ENCODE assay signal across 21 cellular contexts in the genomic region with DNA sequence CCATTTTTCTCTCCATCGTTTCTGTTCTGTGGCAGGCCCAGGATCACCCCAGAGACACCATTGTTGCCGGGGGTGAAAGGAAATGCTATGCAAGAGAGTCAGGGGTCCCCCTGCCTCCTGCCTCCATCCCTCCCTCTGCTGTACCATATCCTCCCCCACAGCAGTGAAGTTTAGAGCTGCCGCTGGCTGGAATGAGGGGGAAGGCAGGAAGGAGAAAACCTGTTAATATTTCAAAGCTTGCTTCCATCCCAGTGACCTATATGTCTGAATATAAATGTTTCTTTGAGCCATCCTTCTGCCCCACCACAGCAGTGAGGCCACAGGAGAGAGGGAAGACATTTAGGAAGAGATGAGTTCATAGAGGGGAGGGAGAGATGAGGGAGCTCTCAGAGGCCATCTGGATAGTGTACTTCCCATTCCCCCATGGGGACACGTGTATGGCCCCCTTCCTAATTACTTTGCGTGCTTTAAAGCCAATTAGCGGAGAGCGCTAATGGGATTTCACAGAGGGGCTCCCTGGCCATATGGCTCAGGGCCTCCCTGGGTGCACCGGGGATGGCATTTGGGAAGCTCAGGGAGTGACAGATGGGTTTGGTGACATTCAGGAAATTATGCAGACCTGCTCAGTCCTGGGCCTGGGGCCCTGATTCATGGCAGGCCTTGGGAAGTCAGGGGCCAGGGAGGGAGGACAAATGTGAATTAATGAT. TPM values are rescaled to one million over a fixed set of nuclear protein-coding genes. Genes with fewer than 3 reads are reported as not detected.
A peak's percentile ranks its signal among the peaks of the same experiment; 100 is the strongest.
DNase-seq lines count a peak whose midpoint lies in the region; ATAC-seq and TF ChIP-seq lines count a peak whose summit lies in the region.
"Had no signal": no experiment of that assay in that cellular context is flagged by ENCODE, and none has a peak within 500 bp of the region (broad histone marks: within the 10 kb centered on the region; RNA-seq: fewer than 3 reads in every experiment).

No MANE protein-coding gene starts in this region.

- peaks cover 7% of the 10 kb centered on the region for H3K27me3 Mint-ChIP-seq in endodermal cell (ENCODE audit: insufficient read depth)
- H3K27me3 Mint-ChIP-seq: activated CD4-positive, alpha-beta T cell treated with anti-CD3 and anti-CD28 coated beads for 36 hours had no signal

- H3K36me3 Mint-ChIP-seq in endodermal cell (ENCODE audit: low read depth) = no peaks in the 10 kb centered on the region

- ATAC-seq in right lobe of liver = no peak
- no peak for ATAC-seq in GM21367 (IDR thresholded peaks at IDR 0.05; ENCODE audit: unreplicated experiment)
- ATAC-seq: activated CD4-positive, alpha-beta T cell treated with anti-CD3 and anti-CD28 coated beads for 36 hours; gastrocnemius medialis; left colon; pancreas had no signal

- peaks cover 0 to 12% of the 10 kb centered on the region in 2 donors for H3K4me1 ChIP-seq in right atrium auricular region
- H3K4me1 ChIP-seq in endodermal cell (ENCODE audit: control insufficient read depth, insufficient read depth, low read length) = peaks cover 13% of the 10 kb centered on the region
- peaks cover 15% of the 10 kb centered on the region for H3K4me1 ChIP-seq in vagina
- peaks cover 0 to 9% (median 0%) of the 10 kb centered on the region in 4 donors for H3K4me1 ChIP-seq in right lobe of liver
- H3K4me1 ChIP-seq: gastrocnemius medialis, pancreas, SJCRH30 had no signal

- no peaks in the 10 kb centered on the region for H3K9me3 Mint-ChIP-seq in endodermal cell

- peak; percentile 53 for DNase-seq in cardiac septum (ENCODE audit: low spot score)
- no peak for DNase-seq in right atrium auricular region (ENCODE audit: low spot score)
- DNase-seq in NCI-H2171 treated with DMSO at 0.1 percent for 48 hours (lab: John Stamatoyannopoulos, UW) = peak; percentile 99
- DNase-seq in endodermal cell = peak; percentile 57
- DNase-seq in vagina (ENCODE audit: extremely low spot score in 2 of 2) = peak; percentile 52 to 64
- DNase-seq in right lobe of liver = no peak
- no peak for DNase-seq in 8988T
- DNase-seq: activated CD4-positive, alpha-beta T cell treated with anti-CD3 and anti-CD28 coated beads for 36 hours; activated naive CD4-positive, alpha-beta T cell; gastrocnemius medialis; left colon; OCI-M1; pancreas; SJCRH30; stimulated activated CD4-positive, alpha-beta T cell treated with anti-CD3 and anti-CD28 coated beads, Interleukin-4, amount 100 ng/mL, for 24 hours; T1000 had no signal

- no peak overlapping the region for H3K9ac ChIP-seq in endodermal cell (ENCODE audit: extremely low read depth, low read length, poor library complexity, severe bottlenecking)

- peak overlapping the region; percentile 20 for H3K4me3 Mint-ChIP-seq in endodermal cell
- H3K4me3 Mint-ChIP-seq: activated CD4-positive, alpha-beta T cell treated with anti-CD3 and anti-CD28 coated beads for 36 hours; IgD-negative memory B cell had no signal

- H3K27ac Mint-ChIP-seq in endodermal cell = no peak overlapping the region
- H3K27ac Mint-ChIP-seq: activated CD4-positive, alpha-beta T cell treated with anti-CD3 and anti-CD28 coated beads for 36 hours had no signal

- H3K27ac ChIP-seq in right atrium auricular region (no peak overlapping the region), endodermal cell (ENCODE audit: low read depth, low read length) (peak overlapping the region; percentile 81), vagina (no peak overlapping the region), right lobe of liver (no peak overlapping the region)
- H3K27ac ChIP-seq: gastrocnemius medialis, pancreas, SJCRH30, skin epidermis, suprapubic skin had no signal

- H3K9me3 ChIP-seq in right atrium auricular region = no peaks in the 10 kb centered on the region
- H3K9me3 ChIP-seq in endodermal cell (ENCODE audit: control insufficient read depth, low read length) = no peaks in the 10 kb centered on the region
- H3K9me3 ChIP-seq in vagina = no peaks in the 10 kb centered on the region
- H3K9me3 ChIP-seq in right lobe of liver = no peaks in the 10 kb centered on the region
- H3K9me3 ChIP-seq: gastrocnemius medialis, pancreas, SJCRH30, suprapubic skin had no signal

- 51 to 52% methylated on average over 5 to 8 of the region's 8 CpGs for WGBS in endodermal cell (ENCODE audit: insufficient coverage in 1 of 2, insufficient read length in 1 of 2), 2 experiments
- WGBS in right lobe of liver (ENCODE audit: insufficient coverage, low coverage, low lambda C conversion rate, missing lambda C conversion rate) = 84% methylated on average over 5 of the region's 8 CpGs

- TF ChIP-seq POLR2A in vagina (IDR thresholded peaks at IDR 0.05) (no peak), right lobe of liver (IDR thresholded peaks at IDR 0.05) (no peak)

- intact Hi-C loops in cardiac septum (cut with DNase I) = no loop called here
- intact Hi-C loops in vagina (cut with DNase I) = no loop called here
- intact Hi-C loops in right lobe of liver (cut with DNase I) = no loop called here

- TF ChIP-seq CTCF in right atrium auricular region (IDR thresholded peaks at IDR 0.05) (no peak), endodermal cell (conservative IDR thresholded peaks at IDR 0.05) (no peak), vagina (IDR thresholded peaks at IDR 0.05) (no peak), right lobe of liver (IDR thresholded peaks at IDR 0.05) (no peak)

- no peaks in the 10 kb centered on the region for H3K27me3 ChIP-seq in right atrium auricular region
- no peaks in the 10 kb centered on the region for H3K27me3 ChIP-seq in endodermal cell (ENCODE audit: control insufficient read depth, insufficient read depth, low read length, poor library complexity, severe bottlenecking)
- no peaks in the 10 kb centered on the region for H3K27me3 ChIP-seq in vagina
- no peaks in the 10 kb centered on the region for H3K27me3 ChIP-seq in right lobe of liver
- H3K27me3 ChIP-seq: gastrocnemius medialis, pancreas, SJCRH30, suprapubic skin had no signal

- no peak overlapping the region for H3K4me3 ChIP-seq in right atrium auricular region
- no peak overlapping the region for H3K4me3 ChIP-seq in endodermal cell (ENCODE audit: low read length)
- H3K4me3 ChIP-seq in vagina = no peak overlapping the region
- H3K4me3 ChIP-seq in right lobe of liver = no peak overlapping the region
- H3K4me3 ChIP-seq: gastrocnemius medialis, pancreas, SJCRH30, skin epidermis, suprapubic skin had no signal

- no peaks in the 10 kb centered on the region for H3K36me3 ChIP-seq in right atrium auricular region
- H3K36me3 ChIP-seq in endodermal cell (ENCODE audit: control insufficient read depth, insufficient read depth, low read length) = no peaks in the 10 kb centered on the region
- H3K36me3 ChIP-seq in vagina = no peaks in the 10 kb centered on the region
- H3K36me3 ChIP-seq in right lobe of liver = no peaks in the 10 kb centered on the region
- H3K36me3 ChIP-seq: gastrocnemius medialis, pancreas, SJCRH30, suprapubic skin had no signal

- peaks cover 31% of the 10 kb centered on the region for H3K4me1 Mint-ChIP-seq in endodermal cell

RNA-seq across cellular contexts. Expression of gene CHRNB4, which starts 40.4 kb away (rescaled TPM):
- total RNA-seq in cardiac septum (not detected), right atrium auricular region (not detected), endodermal cell (under 1 TPM; 0.22 to 0.70 TPM), vagina (0.74 TPM), right lobe of liver (under 1 TPM in 1 of 6 experiments, not detected in 5; 0.53 TPM)
- 6.2 TPM for polyA plus RNA-seq in endodermal cell (2013, experiment 1 of 2)
- 6.3 TPM for polyA plus RNA-seq in endodermal cell (2013, experiment 2 of 2)
- total RNA-seq: activated CD4-positive, alpha-beta T cell treated with anti-CD3 and anti-CD28 coated beads for 36 hours; aorta; gastrocnemius medialis had no signal
- polyA plus RNA-seq: aorta, IgD-negative memory B cell had no signal

Comparison
In these comparisons a context has a peak if more than half of its experiments do, and no peak if none do; other contexts are left out.
1. DNase-seq: peak in cardiac septum (single experiment), NCI-H2171 treated with DMSO at 0.1 percent for 48 hours (single experiment), endodermal cell (single experiment) and vagina (2 of 2); none in right atrium auricular region (single experiment), right lobe of liver (0 of 3) and 8988T (single experiment).